Comparison of ENCODE assay signal across 8 cellular contexts in the genomic region with DNA sequence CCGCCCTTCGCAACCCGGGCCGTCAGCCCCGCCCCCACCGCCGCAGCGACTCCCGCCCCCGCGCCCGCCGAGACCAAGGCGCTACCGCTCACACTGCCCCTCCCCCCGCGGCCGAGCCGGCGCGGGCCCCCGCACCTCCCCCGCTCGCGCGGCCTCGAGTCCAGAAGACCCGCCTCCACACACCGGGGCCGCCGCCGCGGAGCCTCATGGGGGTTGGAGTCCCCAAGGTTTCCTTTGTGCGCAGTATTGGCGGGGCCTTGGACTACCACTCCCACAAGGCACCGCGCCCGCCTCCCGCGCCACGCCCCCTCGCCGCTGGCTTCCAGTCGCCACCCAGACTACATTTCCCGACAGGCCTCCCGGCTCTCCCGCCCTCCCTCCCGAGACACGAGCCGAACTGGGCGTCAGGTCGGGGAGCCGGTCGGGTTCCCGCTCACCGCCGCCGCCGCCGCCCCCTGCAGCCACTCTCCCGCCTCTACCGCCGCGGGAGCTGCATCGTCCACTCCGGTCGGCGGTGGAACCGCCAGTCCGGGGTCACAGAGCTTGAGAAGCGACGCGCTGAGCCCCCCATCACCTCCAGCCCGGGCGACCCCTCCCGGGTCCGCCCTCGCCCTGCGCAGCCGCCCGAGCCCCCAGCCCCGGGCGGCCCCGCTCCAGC. TPM values are rescaled to one million over a fixed set of nuclear protein-coding genes. Genes with fewer than 3 reads are reported as not detected.
DNase-seq lines count a peak whose midpoint lies in the region; ATAC-seq and TF ChIP-seq lines count a peak whose summit lies in the region.

A gene (plus strand): TSS at position 371 of the 658 bp plus-strand sequence. CDS start 336 bp downstream, outside the sequence.

- no peaks in the 10 kb centered on the region for H3K9me3 Mint-ChIP-seq in activated naive CD4-positive, alpha-beta T cell treated with anti-CD3 and anti-CD28 coated beads for 36 hours

- H3K27ac ChIP-seq in gastroesophageal sphincter, result peak within 1 kb of the TSS; percentile 90 to 99 (median 97)
- peak within 1 kb of the TSS; percentile 94 for H3K27ac ChIP-seq in neutrophil

- TF ChIP-seq EP300 in gastroesophageal sphincter (IDR thresholded peaks at IDR 0.05), result no peak

- TF ChIP-seq POLR2A in NB4 (IDR thresholded peaks at IDR 0.05; ENCODE audit: extremely low read depth, insufficient read length) (peak; percentile 16), gastroesophageal sphincter (IDR thresholded peaks at IDR 0.05) (peak; percentile 58 to 72)

- H3K36me3 ChIP-seq in gastroesophageal sphincter, result peaks cover 0 to 14% of the 10 kb centered on the region in 2 donors
- H3K36me3 ChIP-seq in neutrophil, result no peaks in the 10 kb centered on the region

- CTCF ChIA-PET in activated naive CD4-positive, alpha-beta T cell treated with anti-CD3 and anti-CD28 coated beads for 36 hours (lab: Charles Lee), result interaction anchor here (1.0 kb wide), 1 partner anchor 59 kb away, joined by 3 read pairs; a partner anchor contains a TSS

- intact Hi-C loops in activated naive CD4-positive, alpha-beta T cell treated with anti-CD3 and anti-CD28 coated beads for 36 hours (cut with micrococcal nuclease), result loop anchor here (1.0 kb wide), 4 partner anchors 12 to 59 kb away; a partner anchor contains a TSS

- peak; percentile 85 for ATAC-seq in HG02571 (IDR thresholded peaks at IDR 0.05; ENCODE audit: unreplicated experiment)
- ATAC-seq in gastroesophageal sphincter, result peak; percentile 97

- no peaks in the 10 kb centered on the region for H3K9me3 ChIP-seq in gastroesophageal sphincter
- no peaks in the 10 kb centered on the region for H3K9me3 ChIP-seq in neutrophil

- H3K4me3 ChIP-seq in NB4 (ENCODE audit: low read depth, low read length) (peak within 1 kb of the TSS; percentile 62), gastroesophageal sphincter (peak within 1 kb of the TSS; percentile 83 to 89), neutrophil (ENCODE audit: low read depth in 1 of 2, low read length in 1 of 2) (peak within 1 kb of the TSS; percentile 78 to 97)

- no peak for TF ChIP-seq CTCF in NB4 (IDR thresholded peaks at IDR 0.05; ENCODE audit: low read depth, low read length)
- peak in 1 of 4 experiments; percentile 15 for TF ChIP-seq CTCF in gastroesophageal sphincter (IDR thresholded peaks at IDR 0.05)
- peak; percentile 33 for TF ChIP-seq CTCF in neutrophil (IDR thresholded peaks at IDR 0.05)
- no peak for TF ChIP-seq CTCF in subcutaneous adipose tissue (IDR thresholded peaks at IDR 0.05; ENCODE audit: low read depth)

- WGBS in gastroesophageal sphincter (ENCODE audit: low coverage in 1 of 2), 2 donors, result no CpG with 5 or more reads among the region's 84 CpGs

- peak within 1 kb of the TSS; percentile 87 for H3K4me3 Mint-ChIP-seq in activated naive CD4-positive, alpha-beta T cell treated with anti-CD3 and anti-CD28 coated beads for 36 hours

- peak within 1 kb of the TSS; percentile 81 for H3K27ac Mint-ChIP-seq in activated naive CD4-positive, alpha-beta T cell treated with anti-CD3 and anti-CD28 coated beads for 36 hours

- H3K4me1 ChIP-seq in gastroesophageal sphincter (peaks cover 0 to 70% (median 11%) of the 10 kb centered on the region in 3 donors), neutrophil (ENCODE audit: control insufficient read depth in 1 of 2, insufficient read depth in 1 of 2, low read depth in 1 of 2, low read length in 1 of 2) (peaks cover 17 to 22% of the 10 kb centered on the region in 2 experiments)

- peaks cover 10% of the 10 kb centered on the region for H3K36me3 Mint-ChIP-seq in activated naive CD4-positive, alpha-beta T cell treated with anti-CD3 and anti-CD28 coated beads for 36 hours (ENCODE audit: low read depth)

- peaks cover 17% of the 10 kb centered on the region for H3K4me1 Mint-ChIP-seq in activated naive CD4-positive, alpha-beta T cell treated with anti-CD3 and anti-CD28 coated beads for 36 hours (ENCODE audit: low read depth)

- no peaks in the 10 kb centered on the region for H3K27me3 Mint-ChIP-seq in activated naive CD4-positive, alpha-beta T cell treated with anti-CD3 and anti-CD28 coated beads for 36 hours (ENCODE audit: low read depth)

- H3K27me3 ChIP-seq in gastroesophageal sphincter (no peaks in the 10 kb centered on the region), neutrophil (peaks cover 21% of the 10 kb centered on the region)

- DNase-seq in GM04504 (ENCODE audit: low read depth), result peak; percentile 98
- DNase-seq in NB4 (ENCODE audit: low read depth), result peak; percentile 99
- DNase-seq in SK-N-DZ (ENCODE audit: low spot score), result peak; percentile 97
- peak; percentile 100 for DNase-seq in activated naive CD4-positive, alpha-beta T cell treated with anti-CD3 and anti-CD28 coated beads for 36 hours

RNA-seq across cellular contexts. Expression of the gene that starts here (rescaled TPM):
- polyA plus RNA-seq in SK-N-DZ (2014; cell fraction: cytosol; rRNA removed), result 15.1 and 16.2 TPM in 2 replicates
- 9.7 and 12.2 TPM in 2 replicates for polyA plus RNA-seq in SK-N-DZ (2014; cell fraction: nucleus; rRNA removed)
- 10 to 100 TPM; 10.8 to 11.3 TPM for total RNA-seq in activated naive CD4-positive, alpha-beta T cell treated with anti-CD3 and anti-CD28 coated beads for 36 hours
- total RNA-seq in gastroesophageal sphincter (10 to 100 TPM; 19.8 to 22.8 (median 20.5) TPM), subcutaneous adipose tissue (10 to 100 TPM in 3 of 4 donors, 1 to 10 TPM in 1; 9.0 to 19.6 (median 17.1) TPM)

Comparison
In these comparisons a context has a peak if more than half of its experiments do, and no peak if none do; other contexts are left out.
1. Peak in every context shown above with its lines: DNase-seq, ATAC-seq, H3K4me3 ChIP-seq and H3K27ac ChIP-seq.